Comparison of ENCODE assay signal across 5 cellular contexts in the genomic region with DNA sequence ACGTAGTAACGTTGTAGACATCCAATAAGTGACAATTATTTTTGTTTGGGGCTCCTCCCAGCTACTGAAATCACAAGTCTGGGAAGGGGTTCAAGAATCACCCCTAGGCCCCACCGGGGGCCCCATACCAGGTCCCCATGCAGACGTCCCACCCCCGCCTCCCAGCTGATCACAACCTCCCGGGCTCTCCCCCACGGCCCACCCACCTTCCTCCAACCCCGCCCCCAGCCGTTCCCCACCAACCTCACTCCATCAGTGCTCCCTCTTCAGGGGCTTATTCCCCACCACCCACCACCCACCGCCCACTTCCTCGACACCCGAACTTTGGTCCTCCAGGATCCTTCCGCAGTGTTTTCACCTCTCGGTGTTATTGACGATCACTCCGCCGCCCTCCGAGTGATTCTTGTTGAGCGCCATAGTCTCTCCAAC. TPM values are rescaled to one million over a fixed set of nuclear protein-coding genes. Genes with fewer than 3 reads are reported as not detected.
DNase-seq lines count a peak whose midpoint lies in the region; ATAC-seq and TF ChIP-seq lines count a peak whose summit lies in the region.

No MANE protein-coding gene starts in this region.

- H3K27me3 ChIP-seq in gastroesophageal sphincter, result no peaks in the 10 kb centered on the region

- TF ChIP-seq POLR2A in NB4 (IDR thresholded peaks at IDR 0.05; ENCODE audit: extremely low read depth, insufficient read length), result no peak
- no peak for TF ChIP-seq POLR2A in gastroesophageal sphincter (IDR thresholded peaks at IDR 0.05)

- H3K27ac ChIP-seq in gastroesophageal sphincter (peak overlapping the region; percentile 97 to 100 (median 100)), temporal lobe (ENCODE audit: low read depth, low read length) (peak overlapping the region; percentile 94)

- H3K4me3 ChIP-seq in NB4 (ENCODE audit: low read depth, low read length) (peak overlapping the region; percentile 72), gastroesophageal sphincter (peak overlapping the region; percentile 94 to 95)

- TF ChIP-seq CTCF in NB4 (IDR thresholded peaks at IDR 0.05; ENCODE audit: low read depth, low read length), result no peak
- TF ChIP-seq CTCF in gastroesophageal sphincter (IDR thresholded peaks at IDR 0.05), result no peak

- ATAC-seq in gastroesophageal sphincter (no peak), HG02981 (IDR thresholded peaks at IDR 0.05; ENCODE audit: unreplicated experiment) (no peak)

- no peak for TF ChIP-seq EP300 in gastroesophageal sphincter (IDR thresholded peaks at IDR 0.05)

- WGBS in gastroesophageal sphincter (ENCODE audit: low coverage in 1 of 2), 2 donors, result 0% methylated on average over 2 to 5 of the region's 19 CpGs

- H3K9me3 ChIP-seq in gastroesophageal sphincter, result no peaks in the 10 kb centered on the region

- H3K4me1 ChIP-seq in gastroesophageal sphincter, result peaks cover 0 to 55% (median 13%) of the 10 kb centered on the region in 3 donors

- peaks cover 0 to 35% of the 10 kb centered on the region in 2 donors for H3K36me3 ChIP-seq in gastroesophageal sphincter

- DNase-seq in NB4 (ENCODE audit: low read depth), result no peak
- DNase-seq in D341Med (ENCODE audit: low spot score), result no peak

RNA-seq across cellular contexts. Expression of gene WBP2, which starts 0.2 kb away (rescaled TPM):
- total RNA-seq in gastroesophageal sphincter (10 to 100 TPM; 50.0 to 83.9 (median 57.6) TPM), temporal lobe (38.1 TPM)

RNA-seq across cellular contexts. Expression of gene UNC13D, which starts 10.7 kb away (rescaled TPM):
- 10 to 100 TPM in 1 of 4 donors, 1 to 10 TPM in 3; 2.6 to 10.8 (median 5.6) TPM for total RNA-seq in gastroesophageal sphincter
- 1.2 TPM for total RNA-seq in temporal lobe

RNA-seq across cellular contexts. Expression of gene TRIM47, which starts 23.5 kb away (rescaled TPM):
- total RNA-seq in gastroesophageal sphincter (100 to 1,000 TPM in 1 of 4 donors, 10 to 100 TPM in 3; 21.0 to 146 (median 40.8) TPM), temporal lobe (11.1 TPM)

RNA-seq across cellular contexts. Expression of gene TRIM65, which starts 41.9 kb away (rescaled TPM):
- total RNA-seq in gastroesophageal sphincter (10 to 100 TPM; 18.7 to 34.4 (median 31.2) TPM), temporal lobe (6.1 TPM)

RNA-seq across cellular contexts. Expression of gene MRPL38, which starts 49.8 kb away (rescaled TPM):
- 10 to 100 TPM; 18.4 to 69.6 (median 44.3) TPM for total RNA-seq in gastroesophageal sphincter
- total RNA-seq in temporal lobe, result 23.1 TPM
